Comparison of ENCODE assay signal across 11 cellular contexts in genomic region chr7:142646274-142646895, GRCh38.
DNase-seq lines count a peak whose midpoint lies in the region; ATAC-seq and TF ChIP-seq lines count a peak whose summit lies in the region.
"Had no signal": no experiment of that assay in that cellular context is flagged by ENCODE, and none has a peak within 500 bp of the region (broad histone marks: within the 10 kb centered on the region; RNA-seq: fewer than 3 reads in every experiment).

No MANE protein-coding gene starts in this region.

- H3K9me3 Mint-ChIP-seq in activated CD4-positive, alpha-beta memory T cell treated with anti-CD3 and anti-CD28 coated beads for 36 hours = no peaks in the 10 kb centered on the region
- no peaks in the 10 kb centered on the region for H3K9me3 Mint-ChIP-seq in neural crest cell

- H3K27me3 Mint-ChIP-seq in activated CD4-positive, alpha-beta memory T cell treated with anti-CD3 and anti-CD28 coated beads for 36 hours = peaks cover 7% of the 10 kb centered on the region
- peaks cover 63% of the 10 kb centered on the region for H3K27me3 Mint-ChIP-seq in neural crest cell (ENCODE audit: low read depth)

- peak overlapping the region; percentile 51 for H3K4me3 Mint-ChIP-seq in activated CD4-positive, alpha-beta memory T cell treated with anti-CD3 and anti-CD28 coated beads for 36 hours
- no peak overlapping the region for H3K4me3 Mint-ChIP-seq in neural crest cell

- H3K27me3 ChIP-seq in left lung = peaks cover 3 to 12% of the 10 kb centered on the region in 2 donors

- H3K4me3 ChIP-seq in left lung = no peak overlapping the region
- H3K4me3 ChIP-seq: lower lobe of right lung had no signal

- no peaks in the 10 kb centered on the region for H3K4me1 ChIP-seq in left lung
- H3K4me1 ChIP-seq: lower lobe of right lung had no signal

- TF ChIP-seq CTCF in neural crest cell (conservative IDR thresholded peaks at IDR 0.05) (no peak), left lung (IDR thresholded peaks at IDR 0.05) (no peak)

- DNase-seq in NCI-H446 treated with DMSO at 0.1 percent for 48 hours (lab: John Stamatoyannopoulos, UW) = peak; percentile 67
- DNase-seq in NCI-H446 (lab: John Stamatoyannopoulos, UW) = no peak
- peak; percentile 4 for DNase-seq in NCI-H1105 (lab: John Stamatoyannopoulos, UW)
- DNase-seq in activated CD4-positive, alpha-beta memory T cell treated with anti-CD3 and anti-CD28 coated beads for 36 hours = no peak
- DNase-seq in neural crest cell (ENCODE audit: low read depth, low spot score) = no peak
- DNase-seq in NCI-H2196 (lab: John Stamatoyannopoulos, UW; ENCODE audit: unreplicated experiment) = no peak
- DNase-seq in left lung = no peak
- DNase-seq in GOT3 (lab: John Stamatoyannopoulos, UW) = no peak
- DNase-seq: aorta, lower lobe of right lung, NCI-H2029 treated with DMSO at 0.1 percent for 48 hours had no signal

- peaks cover 5% of the 10 kb centered on the region for H3K4me1 Mint-ChIP-seq in activated CD4-positive, alpha-beta memory T cell treated with anti-CD3 and anti-CD28 coated beads for 36 hours (ENCODE audit: low read depth)
- peaks cover 11% of the 10 kb centered on the region for H3K4me1 Mint-ChIP-seq in neural crest cell

- ATAC-seq in left lung = no peak
- ATAC-seq: lower lobe of right lung had no signal

- POLR2A ChIA-PET in activated CD4-positive, alpha-beta memory T cell treated with anti-CD3 and anti-CD28 coated beads for 36 hours (lab: Charles Lee) = interaction anchor here (1.7 kb wide), 1 partner anchor 9 kb away, joined by 3 read pairs; no protein-coding TSS in a partner anchor

- CTCF ChIA-PET in activated CD4-positive, alpha-beta memory T cell treated with anti-CD3 and anti-CD28 coated beads for 36 hours (lab: Charles Lee) = interaction anchor here (1.1 to 2.0 kb wide), 3 partner anchors 9 to 18 kb away, joined by 3 to 5 read pairs (median 4); no protein-coding TSS in a partner anchor

- no peak overlapping the region for H3K27ac ChIP-seq in left lung
- H3K27ac ChIP-seq: lower lobe of right lung had no signal

- H3K36me3 Mint-ChIP-seq in activated CD4-positive, alpha-beta memory T cell treated with anti-CD3 and anti-CD28 coated beads for 36 hours = no peaks in the 10 kb centered on the region
- no peaks in the 10 kb centered on the region for H3K36me3 Mint-ChIP-seq in neural crest cell (ENCODE audit: low read depth)

- H3K27ac Mint-ChIP-seq in activated CD4-positive, alpha-beta memory T cell treated with anti-CD3 and anti-CD28 coated beads for 36 hours = peak overlapping the region; percentile 60
- peak overlapping the region; percentile 28 for H3K27ac Mint-ChIP-seq in neural crest cell (ENCODE audit: unreplicated experiment)

- H3K36me3 ChIP-seq in left lung = no peaks in the 10 kb centered on the region
- H3K36me3 ChIP-seq: lower lobe of right lung had no signal

- no peaks in the 10 kb centered on the region for H3K9me3 ChIP-seq in left lung
- H3K9me3 ChIP-seq: lower lobe of right lung had no signal

- intact Hi-C loops in activated CD4-positive, alpha-beta memory T cell treated with anti-CD3 and anti-CD28 coated beads for 36 hours (cut with micrococcal nuclease) = no loop called here
- intact Hi-C loops in left lung (cut with DNase I) = no loop called here

Comparison
In these comparisons a context has a peak if more than half of its experiments do, and no peak if none do; other contexts are left out.
1. DNase-seq: peak in NCI-H446 treated with DMSO at 0.1 percent for 48 hours (single experiment) and NCI-H1105 (single experiment); none in NCI-H446 (0 of 2), activated CD4-positive, alpha-beta memory T cell treated with anti-CD3 and anti-CD28 coated beads for 36 hours (single experiment), neural crest cell (single experiment), NCI-H2196 (single experiment), left lung (0 of 2) and GOT3 (single experiment).